ENCODE assay signal across 9 cellular contexts in the genomic region with DNA sequence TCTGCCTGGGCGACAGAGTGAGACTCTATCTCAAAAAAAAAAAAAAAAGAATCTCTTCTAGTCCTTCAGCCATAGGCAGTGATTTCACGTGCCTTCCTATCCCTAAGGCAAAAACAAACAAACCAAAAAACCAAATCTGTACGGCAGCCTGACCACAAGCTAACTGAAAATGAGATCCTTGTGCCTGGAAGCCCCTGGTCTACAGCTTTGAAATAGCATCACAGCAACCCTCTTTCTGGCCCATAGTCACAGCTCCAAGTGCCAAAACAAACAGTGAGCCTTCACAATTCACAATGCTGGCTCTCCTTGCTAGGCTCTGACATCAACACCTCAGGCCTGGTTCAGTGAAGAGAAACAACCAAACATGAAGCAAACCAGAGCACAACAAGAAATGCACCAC. TPM values are rescaled to one million over a fixed set of nuclear protein-coding genes. Genes with fewer than 3 reads are reported as not detected.
DNase-seq lines count a peak whose midpoint lies in the region; ATAC-seq and TF ChIP-seq lines count a peak whose summit lies in the region.
"Had no signal": no experiment of that assay in that cellular context is flagged by ENCODE, and none has a peak within 500 bp of the region (broad histone marks: within the 10 kb centered on the region; RNA-seq: fewer than 3 reads in every experiment).

No MANE protein-coding gene starts in this region.

- TF ChIP-seq CTCF in body of pancreas (IDR thresholded peaks at IDR 0.05) (no peak), BE2C (IDR thresholded peaks at IDR 0.05; ENCODE audit: low read depth, low read length) (no peak)

- no peaks in the 10 kb centered on the region for H3K9me3 ChIP-seq in body of pancreas
- no peaks in the 10 kb centered on the region for H3K9me3 ChIP-seq in BE2C
- H3K9me3 ChIP-seq: mucosa of descending colon had no signal

- ATAC-seq in body of pancreas (peak; percentile 74), left cardiac atrium (peak; percentile 86 to 95), HG03280 (IDR thresholded peaks at IDR 0.05; ENCODE audit: unreplicated experiment) (no peak)
- ATAC-seq: mucosa of descending colon had no signal

- DNase-seq in Jurkat, Clone E6-1 (ENCODE audit: low read depth, low spot score) = peak; percentile 4
- DNase-seq in body of pancreas (peak; percentile 16 to 58 (median 46)), left cardiac atrium (peak; percentile 60), smooth muscle cell of the brain vasculature (ENCODE audit: low read depth, low spot score) (peak; percentile 86), NCI-H1048 (lab: John Stamatoyannopoulos, UW) (no peak), BE2C (no peak), DMS 273 (lab: John Stamatoyannopoulos, UW; ENCODE audit: unreplicated experiment) (no peak)
- DNase-seq: mucosa of descending colon had no signal

- WGBS in body of pancreas, 2 donors = 24 to 25% methylated on average over 2 to 3 of the region's 3 CpGs

- no peaks in the 10 kb centered on the region for H3K36me3 ChIP-seq in body of pancreas (replicated peaks in 1 of 2; ENCODE audit: insufficient read depth in 1 of 2, low read depth in 2 of 2)
- no peaks in the 10 kb centered on the region for H3K36me3 ChIP-seq in BE2C

- intact Hi-C loops in body of pancreas (cut with DNase I) = no loop called here
- intact Hi-C loops in left cardiac atrium (cut with DNase I) = no loop called here

- no peak overlapping the region for H3K4me3 ChIP-seq in Jurkat, Clone E6-1 (ENCODE audit: low read length)
- H3K4me3 ChIP-seq in body of pancreas (no peak overlapping the region), BE2C (ENCODE audit: low read depth, low read length) (no peak overlapping the region)
- H3K4me3 ChIP-seq: mucosa of descending colon had no signal

- no peak for TF ChIP-seq POLR2A in body of pancreas (IDR thresholded peaks at IDR 0.05)

- no peaks in the 10 kb centered on the region for H3K27me3 ChIP-seq in body of pancreas
- H3K27me3 ChIP-seq in BE2C = no peaks in the 10 kb centered on the region

- H3K4me1 ChIP-seq in body of pancreas (peaks cover 7% of the 10 kb centered on the region), BE2C (no peaks in the 10 kb centered on the region)

- peak overlapping the region in 2 of 4 donors; percentile 27 to 31 for H3K27ac ChIP-seq in body of pancreas

RNA-seq across cellular contexts. Expression of gene TMEM150C, which starts 46.1 kb away (rescaled TPM):
- polyA plus RNA-seq in Jurkat, Clone E6-1 (2012; ENCODE audit: insufficient read depth, insufficient read length) = 3.6 TPM
- total RNA-seq in body of pancreas (1 to 10 TPM; 5.2 to 5.6 TPM), left cardiac atrium (10 to 100 TPM; 12.1 to 12.8 TPM)
- 1.4 TPM for polyA plus RNA-seq in BE2C (2012; ENCODE audit: insufficient read depth, insufficient read length, low read depth)

Comparison
In these comparisons a context has a peak if more than half of its experiments do, and no peak if none do; other contexts are left out.
1. DNase-seq: peak in Jurkat, Clone E6-1 (single experiment), body of pancreas (4 of 4), left cardiac atrium (single experiment) and smooth muscle cell of the brain vasculature (single experiment); none in NCI-H1048 (single experiment), BE2C (single experiment) and DMS 273 (single experiment).